Comparison of ENCODE assay signal across 27 cellular contexts in the genomic region with DNA sequence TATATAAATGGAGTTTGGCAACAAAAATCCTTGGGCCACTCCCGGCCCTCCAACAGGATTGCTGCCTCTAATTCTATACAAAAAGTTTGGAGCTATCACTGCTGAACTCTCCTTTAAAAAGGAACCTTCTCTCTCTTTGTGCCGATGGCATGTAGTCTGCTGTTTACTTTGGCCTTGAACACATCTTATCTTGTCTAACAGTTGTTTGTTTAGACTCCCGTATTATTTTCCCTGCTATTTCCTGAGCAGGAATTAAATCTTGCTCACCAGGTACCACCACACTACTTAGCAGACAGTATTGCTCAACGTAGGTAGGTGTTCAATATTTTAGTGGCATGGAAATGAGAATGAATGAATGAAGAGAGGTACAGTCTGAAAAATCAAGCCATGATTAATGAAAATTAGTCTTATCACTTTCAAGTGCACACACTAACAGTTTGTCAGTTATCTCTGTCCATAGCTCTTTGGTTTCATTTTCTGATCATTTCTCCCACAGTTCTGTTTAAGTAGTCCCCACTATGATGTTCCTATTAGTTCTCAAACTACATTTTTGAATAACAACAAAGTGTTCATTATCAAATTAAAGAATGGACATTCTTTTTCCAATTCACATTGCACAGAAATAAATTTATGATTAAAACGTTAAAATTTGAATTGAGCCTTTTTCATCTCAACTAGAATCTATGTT. TPM values are rescaled to one million over a fixed set of nuclear protein-coding genes. Genes with fewer than 3 reads are reported as not detected.
A peak's percentile ranks its signal among the peaks of the same experiment; 100 is the strongest.
DNase-seq lines count a peak whose midpoint lies in the region; ATAC-seq, FAIRE-seq and TF ChIP-seq lines count a peak whose summit lies in the region.
"Had no signal": no experiment of that assay in that cellular context is flagged by ENCODE, and none has a peak within 500 bp of the region (broad histone marks: within the 10 kb centered on the region; RNA-seq: fewer than 3 reads in every experiment).

No MANE protein-coding gene starts in this region.

- intact Hi-C loops in heart left ventricle (cut with DNase I) (loop anchor here in 6 of 10 donors (5.0 to 10.0 kb wide), 5 partner anchors 65 to 298 kb away; no protein-coding TSS in a partner anchor), left cardiac atrium (cut with DNase I) (loop anchor here in 1 of 2 donors (10.0 kb wide), 1 partner anchor 158 kb away; no protein-coding TSS in a partner anchor), aorta (cut with DNase I) (loop anchor here (10.0 kb wide), 3 partner anchors 148 to 298 kb away; no protein-coding TSS in a partner anchor)

- no peaks in the 10 kb centered on the region for H3K9me2 ChIP-seq in GM23248 (ENCODE audit: insufficient read depth)

- peaks cover 0 to 36% (median 0%) of the 10 kb centered on the region in 9 donors for H3K27me3 ChIP-seq in heart left ventricle
- H3K27me3 ChIP-seq in layer of hippocampus (ENCODE audit: control insufficient read depth, insufficient read depth, low read length) = no peaks in the 10 kb centered on the region
- H3K27me3 ChIP-seq in aorta (ENCODE audit: control insufficient read depth in 1 of 2, insufficient read depth in 2 of 2, low read length in 1 of 2) = no peaks in the 10 kb centered on the region
- no peaks in the 10 kb centered on the region for H3K27me3 ChIP-seq in small intestine (ENCODE audit: control insufficient read depth in 2 of 2, insufficient read depth in 2 of 2, low read length in 2 of 2)
- H3K27me3 ChIP-seq in GM23248 (replicated peaks; ENCODE audit: insufficient read depth) = peaks cover 59% of the 10 kb centered on the region
- H3K27me3 ChIP-seq: uterus had no signal

- H3F3A ChIP-seq in GM23248 (ENCODE audit: insufficient read depth) = no peaks in the 10 kb centered on the region

- peaks cover 0 to 47% (median 1%) of the 10 kb centered on the region in 12 donors for H3K4me1 ChIP-seq in heart left ventricle
- H3K4me1 ChIP-seq in aorta (ENCODE audit: control insufficient read depth in 1 of 2, insufficient read depth in 2 of 2, low read length in 2 of 2) = peaks cover 0 to 3% of the 10 kb centered on the region in 2 donors
- no peaks in the 10 kb centered on the region for H3K4me1 ChIP-seq in small intestine (ENCODE audit: control insufficient read depth in 2 of 2, insufficient read depth in 1 of 2, low read depth in 1 of 2, low read length in 1 of 2)
- H3K4me1 ChIP-seq in GM23248 (ENCODE audit: insufficient read depth) = 0 out of 2 replicates have a peak, but pooled peaks cover 4% of the 10 kb centered on the region
- H3K4me1 ChIP-seq: parathyroid adenoma, uterus had no signal

- H3K27ac ChIP-seq in heart left ventricle (peak overlapping the region in 10 of 12 donors; percentile 6 to 99 (median 32)), VCaP (peak overlapping the region; percentile 71), layer of hippocampus (ENCODE audit: low read depth, low read length) (peak overlapping the region; percentile 8), aorta (ENCODE audit: low read depth in 1 of 2, low read length in 2 of 2) (peak overlapping the region; percentile 25 to 76), small intestine (ENCODE audit: low read depth in 1 of 2, low read length in 1 of 2) (no peak overlapping the region), GM23248 (no peak overlapping the region)
- H3K27ac ChIP-seq: parathyroid adenoma had no signal

- H3K9ac ChIP-seq in GM23248 = no peak overlapping the region
- H3K9ac ChIP-seq: parathyroid adenoma had no signal

- no peak overlapping the region for H3K4me2 ChIP-seq in GM23248 (ENCODE audit: unreplicated experiment)

- FAIRE-seq in small intestine (lab: Jason Lieb, UNC) = no peak
- FAIRE-seq: colon, GM12892 had no signal

- H3K36me3 ChIP-seq in heart left ventricle = no peaks in the 10 kb centered on the region
- no peaks in the 10 kb centered on the region for H3K36me3 ChIP-seq in aorta (ENCODE audit: control insufficient read depth in 1 of 2, insufficient read depth in 2 of 2, low read length in 1 of 2)
- H3K36me3 ChIP-seq in small intestine (ENCODE audit: control insufficient read depth in 2 of 2, insufficient read depth in 2 of 2, low read length in 2 of 2) = no peaks in the 10 kb centered on the region
- H3K36me3 ChIP-seq in GM23248 (ENCODE audit: low read depth) = no peaks in the 10 kb centered on the region
- H3K36me3 ChIP-seq: HAP-1, uterus had no signal

- DNase-seq in heart left ventricle = no peak
- no peak for DNase-seq in left cardiac atrium
- no peak for DNase-seq in aorta
- DNase-seq in NCI-H2107 treated with DMSO at 0.1 percent for 48 hours (lab: John Stamatoyannopoulos, UW; ENCODE audit: unreplicated experiment) = no peak
- DNase-seq in small intestine = no peak
- no peak for DNase-seq in GM23248
- DNase-seq: activated CD4-positive, CD25-positive, alpha-beta regulatory T cell; activated T-cell treated with anti-CD3 and anti-CD28 coated beads, Interleukin-2, amount 50 U/mL, for 48 hours; IMR-90; islet precursor cell; mesenchymal stem cell; naive thymus-derived CD4-positive, alpha-beta T cell; NCI-H1694 treated with DMSO at 0.1 percent for 48 hours; NCI-H510A; PC-3; stimulated activated CD4-positive, alpha-beta T cell treated with anti-CD3 and anti-CD28 coated beads, Interleukin-2, amount 100 ng/mL, for 48 hours; stimulated activated naive CD8-positive, alpha-beta T cell treated with anti-CD3 and anti-CD28 coated beads, Interleukin-15, amount 100 ng/mL, for 72 hours; T-helper 17 cell; uterus had no signal

- TF ChIP-seq CTCF in heart left ventricle (IDR thresholded peaks at IDR 0.05) (no peak), VCaP (conservative IDR thresholded peaks at IDR 0.05) (no peak)

- no peaks in the 10 kb centered on the region for H3K79me2 ChIP-seq in GM23248 (ENCODE audit: insufficient read depth)
- H3K79me2 ChIP-seq: parathyroid adenoma had no signal

- H3K9me3 ChIP-seq in heart left ventricle (no peaks in the 10 kb centered on the region), aorta (ENCODE audit: control insufficient read depth, low read length) (no peaks in the 10 kb centered on the region), small intestine (ENCODE audit: control insufficient read depth, low read depth) (no peaks in the 10 kb centered on the region), GM23248 (ENCODE audit: low read depth) (no peaks in the 10 kb centered on the region)
- H3K9me3 ChIP-seq: HAP-1, uterus had no signal

- 37 to 49% (median 38%) methylated on average over 5 of the region's 5 CpGs for WGBS in heart left ventricle, 4 donors
- 9 to 11% methylated on average over 5 of the region's 5 CpGs for WGBS in aorta, 2 donors
- 33 to 52% (median 44%) methylated on average over 5 of the region's 5 CpGs for WGBS in small intestine, 3 donors
- 54 to 57% methylated on average over 5 of the region's 5 CpGs for WGBS in GM23248 (ENCODE audit: low coverage in 1 of 2, low lambda C conversion rate in 2 of 2, missing lambda C conversion rate in 2 of 2), 2 experiments

- H2AFZ ChIP-seq in GM23248 = no peak overlapping the region
- H2AFZ ChIP-seq: parathyroid adenoma had no signal

- H3K4me3 ChIP-seq in heart left ventricle (peak overlapping the region in 7 of 12 donors; percentile 4 to 46 (median 25)), aorta (ENCODE audit: low read length in 2 of 2) (peak overlapping the region; percentile 14 to 54), small intestine (ENCODE audit: low read depth in 1 of 2, low read length in 2 of 2) (no peak overlapping the region), GM23248 (no peak overlapping the region)
- H3K4me3 ChIP-seq: HAP-1, uterus had no signal

- no peaks in the 10 kb centered on the region for H4K20me1 ChIP-seq in GM23248 (ENCODE audit: insufficient read depth)

- no peak for TF ChIP-seq POLR2A in heart left ventricle (IDR thresholded peaks at IDR 0.05)

- ATAC-seq in heart left ventricle (no peak), left cardiac atrium (no peak), aorta (ENCODE audit: low FRiP score) (no peak)
- ATAC-seq: activated naive CD4-positive, alpha-beta T cell treated with anti-CD3 and anti-CD28 coated beads, Interleukin-2, amount 50 U/mL, for 72 hours; naive thymus-derived CD4-positive, alpha-beta T cell; PC-3; stimulated activated naive CD8-positive, alpha-beta T cell treated with anti-CD3 and anti-CD28 coated beads, Interleukin-15, amount 100 ng/mL, for 72 hours; T-helper 17 cell had no signal

- in situ Hi-C loops in GM23248 (cut with MboI) = no loop called here

RNA-seq across cellular contexts. Expression of gene HEY2, which starts 6.9 kb away (rescaled TPM):
- total RNA-seq in heart left ventricle = 10 to 100 TPM; 29.2 to 50.9 (median 40.6) TPM
- polyA plus RNA-seq in heart left ventricle = 10 to 100 TPM; 19.9 to 21.4 TPM
- total RNA-seq in left cardiac atrium = 1 to 10 TPM; 2.1 to 2.5 TPM
- total RNA-seq in aorta = 10 to 100 TPM; 19.1 to 23.9 TPM
- polyA plus RNA-seq in aorta = 10 to 100 TPM; 25.0 to 46.1 TPM
- 1 to 10 TPM in 1 of 3 donors, under 1 TPM in 1, not detected in 1; 0.81 to 3.8 TPM for polyA plus RNA-seq in small intestine
- total RNA-seq in GM23248 (2014; rRNA removed; shearing (Covaris generic)) = not detected in 2 replicates
- 0.13 TPM in 1 of 2 replicates, not detected in the other for polyA plus RNA-seq in GM23248 (2016; fragmentation: Nextera tagmentation; extraction: Ambion mirVana)
- total RNA-seq: activated naive CD4-positive, alpha-beta T cell treated with anti-CD3 and anti-CD28 coated beads, Interleukin-2, amount 50 U/mL, for 72 hours; IMR-90; PC-3 had no signal
- polyA plus RNA-seq: CD14-positive monocyte, IMR-90 had no signal

RNA-seq across cellular contexts. Expression of gene NCOA7, which starts 48.2 kb away (rescaled TPM):
- total RNA-seq in heart left ventricle (10 to 100 TPM in 3 of 9 donors, 1 to 10 TPM in 6; 6.4 to 23.1 (median 9.9) TPM), left cardiac atrium (10 to 100 TPM; 18.4 to 24.8 TPM), aorta (10 to 100 TPM; 57.1 to 82.1 TPM)
- polyA plus RNA-seq in heart left ventricle (1 to 10 TPM; 3.8 to 6.4 TPM), aorta (10 to 100 TPM; 12.3 to 23.6 TPM), small intestine (10 to 100 TPM; 10.7 to 42.3 (median 11.3) TPM), GM23248 (2016; fragmentation: Nextera tagmentation; extraction: Ambion mirVana) (9.5 and 9.9 TPM in 2 replicates)
- total RNA-seq in GM23248 (2014; rRNA removed; shearing (Covaris generic)) = 6.1 and 10.2 TPM in 2 replicates

Comparison
In these comparisons a context has a peak if more than half of its experiments do, and no peak if none do; other contexts are left out.
1. RNA of gene HEY2, which starts 6.9 kb away (total RNA-seq): 29.2 to 50.9 TPM in heart left ventricle and 19.1 to 23.9 TPM in aorta; 2.1 to 2.5 TPM in left cardiac atrium and not detected in GM23248; every median in the first group is over 4 times any median in the second.
2. H3K27ac ChIP-seq: peak in heart left ventricle (10 of 12), VCaP (single experiment), layer of hippocampus (single experiment) and aorta (2 of 2); none in small intestine (0 of 2) and GM23248 (single experiment).
3. H3K4me3 ChIP-seq: peak in heart left ventricle (7 of 12) and aorta (2 of 2); none in small intestine (0 of 2) and GM23248 (single experiment).